8 cellular contexts compared by ENCODE assay signal in genomic region chr4:99855677-99856076, GRCh38.
DNase-seq lines count a peak whose midpoint lies in the region; ATAC-seq and TF ChIP-seq lines count a peak whose summit lies in the region.

No MANE protein-coding gene starts in this region.

- no peaks in the 10 kb centered on the region for H3K27me3 ChIP-seq in HL-60 (ENCODE audit: insufficient read depth, poor library complexity, severe bottlenecking)
- H3K27me3 ChIP-seq in HAP-1 (ENCODE audit: low read depth) = no peaks in the 10 kb centered on the region

- H3K9me3 ChIP-seq in HAP-1 = no peaks in the 10 kb centered on the region

- in situ Hi-C loops in HAP-1 (cut with MboI; ENCODE audit: low sequenced_read_pairs) = no loop called here

- peak; percentile 40 for ATAC-seq in GM21447 (IDR thresholded peaks at IDR 0.05; ENCODE audit: unreplicated experiment)

- no peaks in the 10 kb centered on the region for H3K4me1 ChIP-seq in HAP-1

- TF ChIP-seq CTCF in GM12864 (IDR thresholded peaks at IDR 0.05; ENCODE audit: low read depth, low read length, missing control alignments) (no peak), HL-60 (IDR thresholded peaks at IDR 0.05; ENCODE audit: insufficient read depth, low read length) (no peak)

- no peaks in the 10 kb centered on the region for H3K36me3 ChIP-seq in HAP-1 (replicated peaks)

- DNase-seq in GM12864 (ENCODE audit: low read depth) (peak; percentile 55), HL-60 (ENCODE audit: low read depth in 1 of 2, low spot score in 1 of 2) (peak; percentile 35 to 82), epithelial cell of prostate (ENCODE audit: low read depth, low spot score) (no peak), AG20443 (ENCODE audit: low spot score) (no peak), NCI-H748 (lab: John Stamatoyannopoulos, UW; ENCODE audit: unreplicated experiment) (no peak), HAP-1 (ENCODE audit: low spot score in 2 of 2) (no peak)
- DNase-seq in activated CD8-positive, alpha-beta memory T cell treated with anti-CD3 and anti-CD28 coated beads, Interleukin-2, amount 50 U/mL, for 4 hours = no peak

- H3K4me3 ChIP-seq in GM12864 (ENCODE audit: low read depth, low read length) (no peak overlapping the region), HL-60 (replicated peaks; ENCODE audit: insufficient read depth, low read length) (no peak overlapping the region), HAP-1 (no peak overlapping the region)

- H3K27ac ChIP-seq in HL-60 (replicated peaks) = peak overlapping the region; percentile 88
- peak overlapping the region; percentile 35 for H3K27ac ChIP-seq in epithelial cell of prostate

Comparison
In these comparisons a context has a peak if more than half of its experiments do, and no peak if none do; other contexts are left out.
1. DNase-seq: peak in GM12864 (single experiment) and HL-60 (2 of 2); none in epithelial cell of prostate (single experiment), AG20443 (single experiment), NCI-H748 (single experiment), HAP-1 (0 of 2) and activated CD8-positive, alpha-beta memory T cell treated with anti-CD3 and anti-CD28 coated beads, Interleukin-2, amount 50 U/mL, for 4 hours (single experiment).